Comparison of ENCODE assay signal across 11 cellular contexts in genomic region chr1:7389201-7389785, GRCh38.
DNase-seq lines count a peak whose midpoint lies in the region; ATAC-seq, FAIRE-seq and TF ChIP-seq lines count a peak whose summit lies in the region.
"Had no signal": no experiment of that assay in that cellular context is flagged by ENCODE, and none has a peak within 500 bp of the region (broad histone marks: within the 10 kb centered on the region; RNA-seq: fewer than 3 reads in every experiment).

No MANE protein-coding gene starts in this region.

- no peak for FAIRE-seq in endothelial cell of umbilical vein (lab: Jason Lieb, UNC)
- FAIRE-seq: RCC 7860 had no signal

- H3K27ac Mint-ChIP-seq in neural crest cell (ENCODE audit: unreplicated experiment): peak overlapping the region; percentile 75
- H3K27ac Mint-ChIP-seq in endothelial cell (ENCODE audit: unreplicated experiment): no peak overlapping the region
- H3K27ac Mint-ChIP-seq: activated CD4-positive, alpha-beta T cell treated with anti-CD3 and anti-CD28 coated beads for 36 hours had no signal

- no peak overlapping the region for H3K4me3 ChIP-seq in endothelial cell of umbilical vein (replicated peaks in 1 of 3; ENCODE audit: insufficient read depth in 1 of 3, low read depth in 1 of 3, low read length in 3 of 3)

- no peaks in the 10 kb centered on the region for H3K79me2 ChIP-seq in endothelial cell of umbilical vein (ENCODE audit: control insufficient read depth, insufficient read depth, low read length)

- CTCF ChIA-PET in endothelial cell of umbilical vein (lab: Charles Lee): interaction anchor here (0.8 to 1.9 kb wide), 4 partner anchors 10 to 89 kb away, joined by 3 to 7 read pairs (median 3); no protein-coding TSS in a partner anchor

- peak overlapping the region; percentile 28 for H3K9ac ChIP-seq in endothelial cell of umbilical vein (replicated peaks; ENCODE audit: extremely low read depth, insufficient read depth, low read length)

- dilution Hi-C loops in endothelial cell of umbilical vein (cut with MboI; ENCODE audit: extremely low pct_ligation_motif_present, low sequenced_read_pairs): no loop called here

- DNase-seq in Right ventricle myocardium inferior (ENCODE audit: missing footprints) (no peak), cardiac septum (ENCODE audit: low spot score) (no peak), endothelial cell of umbilical vein (ENCODE audit: low read depth, low spot score) (peak; percentile 30), neural crest cell (ENCODE audit: low read depth, low spot score) (no peak), HT-29 (ENCODE audit: low spot score) (no peak), endothelial cell (ENCODE audit: low spot score) (no peak), NCI-H1105 (lab: John Stamatoyannopoulos, UW) (no peak)
- DNase-seq: activated CD4-positive, alpha-beta T cell treated with anti-CD3 and anti-CD28 coated beads for 36 hours; foreskin fibroblast had no signal

- ATAC-seq in Right ventricle myocardium inferior (peak; percentile 57), GM21576 (IDR thresholded peaks at IDR 0.05; ENCODE audit: unreplicated experiment) (no peak)
- ATAC-seq: activated CD4-positive, alpha-beta T cell treated with anti-CD3 and anti-CD28 coated beads for 36 hours had no signal

- H3K9me1 ChIP-seq in endothelial cell of umbilical vein (replicated peaks; ENCODE audit: control insufficient read depth, extremely low read depth, insufficient read depth, low read length): no peaks in the 10 kb centered on the region

- intact Hi-C loops in Right ventricle myocardium inferior (cut with DNase I) (no loop called here), cardiac septum (cut with DNase I) (no loop called here), endothelial cell of umbilical vein (cut with micrococcal nuclease) (loop anchor here (1.0 kb wide), 2 partner anchors 10 to 12 kb away; no protein-coding TSS in a partner anchor)

- H3K36me3 ChIP-seq in endothelial cell of umbilical vein (ENCODE audit: control insufficient read depth in 2 of 2, extremely low read depth in 1 of 2, insufficient read depth in 2 of 2, low read length in 2 of 2): no peaks in the 10 kb centered on the region

- H3K9me3 Mint-ChIP-seq in neural crest cell (no peaks in the 10 kb centered on the region), endothelial cell (ENCODE audit: unreplicated experiment) (no peaks in the 10 kb centered on the region)

- POLR2A ChIA-PET in endothelial cell of umbilical vein (lab: Charles Lee): no interaction called here

- peak overlapping the region; percentile 1 for H3K27ac ChIP-seq in endothelial cell of umbilical vein (ENCODE audit: insufficient read depth, low read depth, low read length)

- H3K27me3 Mint-ChIP-seq in neural crest cell (ENCODE audit: low read depth): no peaks in the 10 kb centered on the region
- H3K27me3 Mint-ChIP-seq in endothelial cell (ENCODE audit: unreplicated experiment): peaks cover 9% of the 10 kb centered on the region

- H3K4me3 Mint-ChIP-seq in neural crest cell (no peak overlapping the region), endothelial cell (ENCODE audit: unreplicated experiment) (no peak overlapping the region)
- H3K4me3 Mint-ChIP-seq: activated CD4-positive, alpha-beta T cell treated with anti-CD3 and anti-CD28 coated beads for 36 hours had no signal

- H3K4me2 ChIP-seq in endothelial cell of umbilical vein (ENCODE audit: insufficient read depth, low read length): no peak overlapping the region

- no peaks in the 10 kb centered on the region for H4K20me1 ChIP-seq in endothelial cell of umbilical vein (replicated peaks; ENCODE audit: control insufficient read depth, extremely low read depth, insufficient read depth, low read length)

- no peaks in the 10 kb centered on the region for H3K36me3 Mint-ChIP-seq in neural crest cell (ENCODE audit: low read depth)
- peaks cover 8% of the 10 kb centered on the region for H3K36me3 Mint-ChIP-seq in endothelial cell (ENCODE audit: low read depth, unreplicated experiment)

- TF ChIP-seq POLR2A in endothelial cell of umbilical vein (IDR thresholded peaks at IDR 0.05; ENCODE audit: low read depth, low read length): no peak

- BruUV-seq in endothelial cell of umbilical vein (replicated peaks; lab: Mats Ljungman, UMichigan): no TSS peak

- H3K4me1 ChIP-seq in endothelial cell of umbilical vein (ENCODE audit: control insufficient read depth, extremely low read depth, insufficient read depth, low read length): peaks cover 14% of the 10 kb centered on the region

- peak overlapping the region; percentile 93 for H2AFZ ChIP-seq in endothelial cell of umbilical vein (ENCODE audit: low read depth, low read length)

- H3K4me1 Mint-ChIP-seq in neural crest cell (peaks cover 32% of the 10 kb centered on the region), endothelial cell (ENCODE audit: unreplicated experiment) (peaks cover 20% of the 10 kb centered on the region)
- H3K4me1 Mint-ChIP-seq: activated CD4-positive, alpha-beta T cell treated with anti-CD3 and anti-CD28 coated beads for 36 hours had no signal

- H3K27me3 ChIP-seq in endothelial cell of umbilical vein (ENCODE audit: control insufficient read depth in 2 of 2, insufficient read depth in 2 of 2, low read length in 2 of 2): no peaks in the 10 kb centered on the region

- TF ChIP-seq CTCF in endothelial cell of umbilical vein (IDR thresholded peaks at IDR 0.05; ENCODE audit: extremely low read depth in 1 of 2, insufficient read depth in 1 of 2, low read depth in 1 of 2, low read length in 2 of 2) (no peak), neural crest cell (conservative IDR thresholded peaks at IDR 0.05) (no peak), endothelial cell (IDR thresholded peaks at IDR 0.05; ENCODE audit: unreplicated experiment) (no peak)

- H3K9me3 ChIP-seq in endothelial cell of umbilical vein (replicated peaks; ENCODE audit: control insufficient read depth, insufficient read depth, low read length): no peaks in the 10 kb centered on the region

TF ChIP-seq in endothelial cell of umbilical vein, 7 proteins besides CTCF, POLR2A, EP300 and RAD21:
- TF ChIP-seq MYC (IDR thresholded peaks at IDR 0.05; ENCODE audit: low read depth, low read length) (no peak), GATA2 (IDR thresholded peaks at IDR 0.05; ENCODE audit: insufficient read depth, insufficient read length, low read depth, low read length) (no peak), JUN (IDR thresholded peaks at IDR 0.05; ENCODE audit: borderline replicate concordance, insufficient read depth, insufficient read length, low read depth) (no peak), POLR2AphosphoS5 (IDR thresholded peaks at IDR 0.05; ENCODE audit: insufficient read depth, low read depth, low read length) (no peak), MAX (IDR thresholded peaks at IDR 0.05; ENCODE audit: insufficient read depth, insufficient read length) (no peak), EZH2 (IDR thresholded peaks at IDR 0.05; ENCODE audit: borderline replicate concordance, low read depth, low read length, severe bottlenecking) (no peak), FOS (IDR thresholded peaks at IDR 0.05; ENCODE audit: borderline replicate concordance, insufficient read depth, low read length) (no peak)
